Comparison of ENCODE assay signal across 8 cellular contexts in the genomic region with DNA sequence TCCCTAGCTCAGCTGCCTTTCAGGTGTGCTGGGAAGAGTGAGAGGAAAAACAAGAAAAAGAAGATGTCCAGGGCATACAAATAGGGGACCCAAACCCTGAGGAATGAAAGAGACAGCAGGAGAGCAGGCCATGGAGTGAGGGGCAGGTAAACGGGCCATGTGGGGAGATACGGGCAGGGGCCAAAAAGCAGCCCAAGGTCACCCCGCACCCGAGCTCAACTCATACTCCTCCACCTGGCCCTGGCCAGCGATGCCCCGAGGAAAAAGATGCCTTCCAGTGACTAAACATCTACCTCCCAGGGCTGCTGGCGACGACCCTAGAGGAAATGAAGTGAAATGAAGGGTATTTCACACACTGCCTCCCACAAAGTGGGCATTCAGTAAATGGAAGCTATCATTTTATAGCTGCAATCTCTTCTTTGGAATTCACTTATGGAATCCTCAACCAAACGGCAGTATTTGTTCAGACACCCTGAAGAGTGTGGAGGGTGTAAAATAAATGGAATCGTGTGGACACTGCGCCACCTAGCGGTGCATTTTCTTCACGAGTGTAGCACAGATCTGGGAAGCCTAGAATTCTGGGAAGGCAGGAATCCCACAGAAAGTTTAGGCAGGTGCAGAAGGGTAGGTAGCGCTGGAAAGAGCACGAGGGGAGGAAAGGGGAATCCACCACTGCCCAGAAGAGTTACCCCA. TPM values are rescaled to one million over a fixed set of nuclear protein-coding genes. Genes with fewer than 3 reads are reported as not detected.
DNase-seq lines count a peak whose midpoint lies in the region; ATAC-seq and TF ChIP-seq lines count a peak whose summit lies in the region.

No MANE protein-coding gene starts in this region.

- peak; percentile 94 for TF ChIP-seq RAD21 in neural cell (conservative IDR thresholded peaks at IDR 0.05)

- no peaks in the 10 kb centered on the region for H3K4me1 Mint-ChIP-seq in CD14-positive monocyte

- no peaks in the 10 kb centered on the region for H3K9me2 ChIP-seq in neural cell (ENCODE audit: insufficient read depth, low read length)

- H3K27me3 ChIP-seq in neural cell (ENCODE audit: insufficient read depth, low read depth, low read length) (no peaks in the 10 kb centered on the region), upper lobe of right lung (no peaks in the 10 kb centered on the region)

- H3K27ac ChIP-seq in neural cell (ENCODE audit: low read length) (no peak overlapping the region), upper lobe of right lung (no peak overlapping the region)

- DNase-seq in CD14-positive monocyte (ENCODE audit: low spot score): no peak
- peak; percentile 67 for DNase-seq in NCI-H69 (lab: John Stamatoyannopoulos, UW)
- peak; percentile 58 to 64 for DNase-seq in activated T-cell treated with anti-CD3 and anti-CD28 coated beads, Interleukin-2, amount 50 U/mL, for 48 hours
- DNase-seq in fibroblast of the aortic adventitia (ENCODE audit: low read depth): peak; percentile 86
- peak; percentile 77 for DNase-seq in upper lobe of right lung
- no peak for DNase-seq in DMS114 treated with DMSO at 0.1 percent for 48 hours (lab: John Stamatoyannopoulos, UW; ENCODE audit: unreplicated experiment)

- peaks cover 0 to 3% (median 0%) of the 10 kb centered on the region in 7 donors for H3K9me3 Mint-ChIP-seq in CD14-positive monocyte

- H2AFZ ChIP-seq in neural cell (ENCODE audit: low read depth, low read length): no peak overlapping the region

- H3K36me3 Mint-ChIP-seq in CD14-positive monocyte: peaks cover 46 to 63% of the 10 kb centered on the region in 2 donors

- TF ChIP-seq CTCF in CD14-positive monocyte (IDR thresholded peaks at IDR 0.05) (peak; percentile 95), fibroblast of the aortic adventitia (IDR thresholded peaks at IDR 0.05; ENCODE audit: insufficient read depth, low read length) (peak; percentile 69), neural cell (IDR thresholded peaks at IDR 0.05; ENCODE audit: poor library complexity, severe bottlenecking) (peak; percentile 94), upper lobe of right lung (IDR thresholded peaks at IDR 0.05) (peak; percentile 84)

- H3K4me3 Mint-ChIP-seq in CD14-positive monocyte: no peak overlapping the region

- no peak overlapping the region for H3K27ac Mint-ChIP-seq in CD14-positive monocyte

- H4K20me1 ChIP-seq in neural cell (ENCODE audit: insufficient read depth): no peaks in the 10 kb centered on the region

- intact Hi-C loops in CD14-positive monocyte (cut with micrococcal nuclease): no loop called here
- intact Hi-C loops in upper lobe of right lung (cut with DNase I): no loop called here

- no peak overlapping the region for H3K9ac ChIP-seq in neural cell (ENCODE audit: low read length)

- H3K9me3 ChIP-seq in neural cell (ENCODE audit: low read length): no peaks in the 10 kb centered on the region
- H3K9me3 ChIP-seq in upper lobe of right lung: no peaks in the 10 kb centered on the region

- H3K4me3 ChIP-seq in fibroblast of the aortic adventitia (ENCODE audit: low read depth, low read length) (no peak overlapping the region), neural cell (ENCODE audit: low read length) (no peak overlapping the region), upper lobe of right lung (no peak overlapping the region)

- H3K27me3 Mint-ChIP-seq in CD14-positive monocyte (ENCODE audit: low read depth in 3 of 3): no peaks in the 10 kb centered on the region

- H3K4me1 ChIP-seq in upper lobe of right lung: no peaks in the 10 kb centered on the region

- no peaks in the 10 kb centered on the region for H3F3A ChIP-seq in neural cell (ENCODE audit: insufficient read depth, low read length, poor library complexity, severe bottlenecking)

- no peak overlapping the region for H3K4me2 ChIP-seq in neural cell (ENCODE audit: low read length)

- TF ChIP-seq EP300 in neural cell (conservative IDR thresholded peaks at IDR 0.05; ENCODE audit: poor library complexity, severe bottlenecking): no peak

- peak; percentile 60 for ATAC-seq in GM21423 (IDR thresholded peaks at IDR 0.05; ENCODE audit: unreplicated experiment)
- ATAC-seq in upper lobe of right lung: peak; percentile 85

- H3K36me3 ChIP-seq in neural cell (ENCODE audit: insufficient read depth, low read length) (peaks cover 11% of the 10 kb centered on the region), upper lobe of right lung (peaks cover 99% of the 10 kb centered on the region)

- no peaks in the 10 kb centered on the region for H3K79me2 ChIP-seq in neural cell (replicated peaks; ENCODE audit: insufficient read depth, low read length)

TF ChIP-seq in neural cell, 6 proteins besides CTCF, POLR2A, EP300 and RAD21:
- TF ChIP-seq POLR2AphosphoS5 (IDR thresholded peaks at IDR 0.05) (peak; percentile 27), REST (IDR thresholded peaks at IDR 0.05; ENCODE audit: borderline replicate concordance) (no peak), SMC3 (conservative IDR thresholded peaks at IDR 0.05; ENCODE audit: poor library complexity) (peak; percentile 94), TAF1 (IDR thresholded peaks at IDR 0.05; ENCODE audit: low read depth) (no peak)

RNA-seq across cellular contexts. Expression of gene ELAC2, which starts 14.9 kb away (rescaled TPM):
- polyA plus RNA-seq in CD14-positive monocyte (10 to 100 TPM; 24.2 to 26.0 TPM), neural cell (34.6 and 41.9 TPM in 2 replicates)
- total RNA-seq in fibroblast of the aortic adventitia (ENCODE audit: low replicate concordance) (13.2 and 60.6 TPM in 2 replicates), upper lobe of right lung (35.3 TPM)
- 33.4 and 36.3 TPM in 2 replicates for polyA minus RNA-seq in neural cell

Comparison
In these comparisons a context has a peak if more than half of its experiments do, and no peak if none do; other contexts are left out.
1. DNase-seq: peak in NCI-H69 (single experiment), activated T-cell treated with anti-CD3 and anti-CD28 coated beads, Interleukin-2, amount 50 U/mL, for 48 hours (2 of 2), fibroblast of the aortic adventitia (single experiment) and upper lobe of right lung (single experiment); none in CD14-positive monocyte (single experiment) and DMS114 treated with DMSO at 0.1 percent for 48 hours (single experiment).
2. Peak in every context shown above with its lines, with median percentiles within 50 percentile points of each other: CTCF ChIP-seq.